In the genomic region with DNA sequence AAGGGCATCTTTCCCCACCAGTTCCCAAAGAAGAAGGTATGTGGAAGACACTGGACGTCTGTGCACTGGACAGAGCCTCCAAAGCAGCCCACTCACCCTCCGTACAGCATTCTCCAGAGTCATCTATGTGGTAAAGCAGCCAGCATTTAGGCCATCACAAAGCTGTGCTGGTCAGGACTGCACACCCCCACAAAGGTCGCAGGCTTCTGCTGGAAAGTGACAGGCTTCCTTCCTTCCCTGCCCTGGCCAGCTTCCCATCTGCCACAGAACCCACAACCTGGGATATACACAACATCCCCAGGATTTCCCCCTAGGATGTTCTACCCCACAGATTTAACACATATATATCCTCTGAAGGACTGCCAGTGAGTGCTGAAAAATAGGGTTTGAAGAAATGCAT, we compare ENCODE assay signal across 21 cellular contexts.
DNase-seq lines count a peak whose midpoint lies in the region; FAIRE-seq and TF ChIP-seq lines count a peak whose summit lies in the region.
"Had no signal": no experiment of that assay in that cellular context is flagged by ENCODE, and none has a peak within 500 bp of the region (broad histone marks: within the 10 kb centered on the region; RNA-seq: fewer than 3 reads in every experiment).

No MANE protein-coding gene starts in this region.

- H3K9me1 ChIP-seq in endothelial cell of umbilical vein (replicated peaks; ENCODE audit: control insufficient read depth, extremely low read depth, insufficient read depth, low read length): no peaks in the 10 kb centered on the region

- BruUV-seq in endothelial cell of umbilical vein (replicated peaks; lab: Mats Ljungman, UMichigan): no TSS peak

- H3K4me3 ChIP-seq in left ventricle myocardium inferior (no peak overlapping the region), right atrium auricular region (no peak overlapping the region), endothelial cell of umbilical vein (replicated peaks in 1 of 3; ENCODE audit: insufficient read depth in 1 of 3, low read depth in 1 of 3, low read length in 3 of 3) (no peak overlapping the region), osteoblast (ENCODE audit: insufficient read depth, low read length) (no peak overlapping the region), subcutaneous abdominal adipose tissue (ENCODE audit: low read depth in 1 of 5, low read length in 5 of 5) (no peak overlapping the region)
- no peak overlapping the region for H3K4me3 ChIP-seq in effector memory CD4-positive, alpha-beta T cell (ENCODE audit: insufficient read depth, low read depth, low read length, poor library complexity, severe bottlenecking)
- H3K4me3 ChIP-seq: BLaER1, SJSA1 had no signal

- peak overlapping the region; percentile 59 for H3K27ac ChIP-seq in left ventricle myocardium inferior (replicated peaks)
- H3K27ac ChIP-seq in right atrium auricular region: no peak overlapping the region
- no peak overlapping the region for H3K27ac ChIP-seq in endothelial cell of umbilical vein (ENCODE audit: insufficient read depth, low read depth, low read length)
- no peak overlapping the region for H3K27ac ChIP-seq in osteoblast (ENCODE audit: low read depth, low read length)
- H3K27ac ChIP-seq in subcutaneous abdominal adipose tissue (ENCODE audit: low read depth, low read length): peak overlapping the region; percentile 71
- H3K27ac ChIP-seq in effector memory CD4-positive, alpha-beta T cell (ENCODE audit: insufficient read depth, low read length, poor library complexity, severe bottlenecking): no peak overlapping the region
- H3K27ac ChIP-seq: BLaER1, SJSA1 had no signal

- H3K27me3 ChIP-seq in left ventricle myocardium inferior (ENCODE audit: low read depth) (no peaks in the 10 kb centered on the region), right atrium auricular region (no peaks in the 10 kb centered on the region), endothelial cell of umbilical vein (ENCODE audit: control insufficient read depth in 2 of 2, insufficient read depth in 2 of 2, low read length in 2 of 2) (no peaks in the 10 kb centered on the region), osteoblast (ENCODE audit: insufficient read depth, low read length) (no peaks in the 10 kb centered on the region), subcutaneous abdominal adipose tissue (ENCODE audit: control insufficient read depth in 5 of 5, insufficient read depth in 4 of 5, low read length in 5 of 5) (no peaks in the 10 kb centered on the region)
- H3K27me3 ChIP-seq in effector memory CD4-positive, alpha-beta T cell (replicated peaks; ENCODE audit: control insufficient read depth, insufficient read depth, low read length, poor library complexity, severe bottlenecking): no peaks in the 10 kb centered on the region
- H3K27me3 ChIP-seq: BLaER1, SJSA1 had no signal

- peak; percentile 23 for DNase-seq in left ventricle myocardium inferior
- no peak for DNase-seq in right atrium auricular region (ENCODE audit: low spot score)
- DNase-seq in endothelial cell of umbilical vein (ENCODE audit: low read depth, low spot score): peak; percentile 50
- DNase-seq in osteoblast (ENCODE audit: insufficient read length, low spot score, missing footprints): no peak
- no peak for DNase-seq in NCI-H2227 treated with DMSO at 0.1 percent for 48 hours (lab: John Stamatoyannopoulos, UW)
- no peak for DNase-seq in AG08395 (ENCODE audit: low spot score)
- DNase-seq in effector memory CD4-positive, alpha-beta T cell: no peak
- DNase-seq: 8988T; CD4-positive, CD25-positive, alpha-beta regulatory T cell; KBM-7; MV-4-11; NCI-H1105; NCI-H1436 treated with DMSO at 0.1 percent for 48 hours; NCI-H187 treated with DMSO at 0.1 percent for 48 hours; NCI-H2171 treated with DMSO at 0.1 percent for 48 hours; NCI-H524 treated with DMSO at 0.1 percent for 48 hours; NCI-H774 had no signal

- H3K9me3 ChIP-seq in left ventricle myocardium inferior (replicated peaks) (no peaks in the 10 kb centered on the region), right atrium auricular region (no peaks in the 10 kb centered on the region), endothelial cell of umbilical vein (replicated peaks; ENCODE audit: control insufficient read depth, insufficient read depth, low read length) (no peaks in the 10 kb centered on the region), osteoblast (ENCODE audit: low read depth, low read length) (no peaks in the 10 kb centered on the region), subcutaneous abdominal adipose tissue (ENCODE audit: control insufficient read depth in 5 of 5, low read length in 5 of 5) (no peaks in the 10 kb centered on the region)
- H3K9me3 ChIP-seq in effector memory CD4-positive, alpha-beta T cell (ENCODE audit: control insufficient read depth, low read length): no peaks in the 10 kb centered on the region

- no peaks in the 10 kb centered on the region for H3K36me3 ChIP-seq in left ventricle myocardium inferior
- H3K36me3 ChIP-seq in right atrium auricular region: no peaks in the 10 kb centered on the region
- H3K36me3 ChIP-seq in endothelial cell of umbilical vein (ENCODE audit: control insufficient read depth in 2 of 2, extremely low read depth in 1 of 2, insufficient read depth in 2 of 2, low read length in 2 of 2): no peaks in the 10 kb centered on the region
- no peaks in the 10 kb centered on the region for H3K36me3 ChIP-seq in osteoblast (ENCODE audit: insufficient read depth, low read length)
- H3K36me3 ChIP-seq in subcutaneous abdominal adipose tissue (ENCODE audit: control insufficient read depth in 5 of 5, insufficient read depth in 5 of 5, low read length in 5 of 5): no peaks in the 10 kb centered on the region
- H3K36me3 ChIP-seq in effector memory CD4-positive, alpha-beta T cell (ENCODE audit: control insufficient read depth, insufficient read depth, low read length): no peaks in the 10 kb centered on the region
- H3K36me3 ChIP-seq: BLaER1, SJSA1 had no signal

- H3K4me1 ChIP-seq in left ventricle myocardium inferior (peaks cover 17% of the 10 kb centered on the region), right atrium auricular region (no peaks in the 10 kb centered on the region), endothelial cell of umbilical vein (ENCODE audit: control insufficient read depth, extremely low read depth, insufficient read depth, low read length) (peaks cover 12% of the 10 kb centered on the region), osteoblast (ENCODE audit: insufficient read depth, low read length) (peaks cover 18% of the 10 kb centered on the region), subcutaneous abdominal adipose tissue (ENCODE audit: control insufficient read depth in 5 of 5, insufficient read depth in 5 of 5, low read length in 5 of 5) (peaks cover 0 to 25% (median 2%) of the 10 kb centered on the region in 5 donors)
- no peaks in the 10 kb centered on the region for H3K4me1 ChIP-seq in effector memory CD4-positive, alpha-beta T cell (ENCODE audit: control insufficient read depth, insufficient read depth, low read length, poor library complexity, severe bottlenecking)
- H3K4me1 ChIP-seq: BLaER1 had no signal

- no peak for TF ChIP-seq CTCF in left ventricle myocardium inferior (IDR thresholded peaks at IDR 0.05; ENCODE audit: borderline replicate concordance)
- TF ChIP-seq CTCF in right atrium auricular region (IDR thresholded peaks at IDR 0.05): no peak
- no peak for TF ChIP-seq CTCF in endothelial cell of umbilical vein (IDR thresholded peaks at IDR 0.05; ENCODE audit: extremely low read depth in 1 of 2, insufficient read depth in 1 of 2, low read depth in 1 of 2, low read length in 2 of 2)
- TF ChIP-seq CTCF in osteoblast (IDR thresholded peaks at IDR 0.05; ENCODE audit: extremely low read depth, low read depth, low read length): no peak

- dilution Hi-C loops in endothelial cell of umbilical vein (cut with MboI; ENCODE audit: extremely low pct_ligation_motif_present, low sequenced_read_pairs): no loop called here

- CTCF ChIA-PET in endothelial cell of umbilical vein (lab: Charles Lee): interaction anchor here (0.7 to 1.4 kb wide), 6 partner anchors 9 to 68 kb away, joined by 3 to 4 read pairs (median 3); no protein-coding TSS in a partner anchor

- H3K9ac ChIP-seq in endothelial cell of umbilical vein (replicated peaks; ENCODE audit: extremely low read depth, insufficient read depth, low read length): no peak overlapping the region
- no peak overlapping the region for H3K9ac ChIP-seq in subcutaneous abdominal adipose tissue (ENCODE audit: low read length in 5 of 5)
- H3K9ac ChIP-seq: BLaER1 had no signal

- TF ChIP-seq POLR2A in endothelial cell of umbilical vein (IDR thresholded peaks at IDR 0.05; ENCODE audit: low read depth, low read length): no peak

- no peaks in the 10 kb centered on the region for H4K20me1 ChIP-seq in endothelial cell of umbilical vein (replicated peaks; ENCODE audit: control insufficient read depth, extremely low read depth, insufficient read depth, low read length)
- H4K20me1 ChIP-seq in osteoblast (ENCODE audit: insufficient read depth, low read length): no peaks in the 10 kb centered on the region
- H4K20me1 ChIP-seq: BLaER1 had no signal

- no peaks in the 10 kb centered on the region for H3K79me2 ChIP-seq in endothelial cell of umbilical vein (ENCODE audit: control insufficient read depth, insufficient read depth, low read length)
- no peaks in the 10 kb centered on the region for H3K79me2 ChIP-seq in osteoblast (ENCODE audit: insufficient read depth, low read length)

- no peak overlapping the region for H2AFZ ChIP-seq in endothelial cell of umbilical vein (ENCODE audit: low read depth, low read length)
- H2AFZ ChIP-seq in osteoblast (ENCODE audit: low read length): peak overlapping the region; percentile 17

- intact Hi-C loops in left ventricle myocardium inferior (cut with micrococcal nuclease): no loop called here
- intact Hi-C loops in endothelial cell of umbilical vein (cut with micrococcal nuclease): loop anchor here (1.0 kb wide), 1 partner anchor 59 kb away; no protein-coding TSS in a partner anchor

- POLR2A ChIA-PET in endothelial cell of umbilical vein (lab: Charles Lee): no interaction called here

- H3K4me2 ChIP-seq in endothelial cell of umbilical vein (ENCODE audit: insufficient read depth, low read length): no peak overlapping the region
- no peak overlapping the region for H3K4me2 ChIP-seq in osteoblast (ENCODE audit: insufficient read depth, low read length)
- H3K4me2 ChIP-seq: BLaER1 had no signal

- no peak for FAIRE-seq in endothelial cell of umbilical vein (lab: Jason Lieb, UNC)
- FAIRE-seq: RCC 7860 had no signal

TF ChIP-seq in endothelial cell of umbilical vein, 7 proteins besides CTCF, POLR2A, EP300 and RAD21 (continues in another document):
- TF ChIP-seq MYC (IDR thresholded peaks at IDR 0.05; ENCODE audit: low read depth, low read length) (no peak), GATA2 (IDR thresholded peaks at IDR 0.05; ENCODE audit: insufficient read depth, insufficient read length, low read depth, low read length) (peak; percentile 42), JUN (IDR thresholded peaks at IDR 0.05; ENCODE audit: borderline replicate concordance, insufficient read depth, insufficient read length, low read depth) (no peak), EZH2 (IDR thresholded peaks at IDR 0.05; ENCODE audit: borderline replicate concordance, low read depth, low read length, severe bottlenecking) (no peak)
- TF ChIP-seq, protein P1, sequence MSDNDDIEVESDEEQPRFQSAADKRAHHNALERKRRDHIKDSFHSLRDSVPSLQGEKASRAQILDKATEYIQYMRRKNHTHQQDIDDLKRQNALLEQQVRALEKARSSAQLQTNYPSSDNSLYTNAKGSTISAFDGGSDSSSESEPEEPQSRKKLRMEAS (IDR thresholded peaks at IDR 0.05; ENCODE audit: insufficient read depth, insufficient read length): no peak

Comparison
In these comparisons a context has a peak if more than half of its experiments do, and no peak if none do; other contexts are left out.
1. DNase-seq: peak in left ventricle myocardium inferior (single experiment) and endothelial cell of umbilical vein (single experiment); none in right atrium auricular region (single experiment), osteoblast (single experiment), NCI-H2227 treated with DMSO at 0.1 percent for 48 hours (single experiment), AG08395 (single experiment) and effector memory CD4-positive, alpha-beta T cell (0 of 3).
2. H3K27ac ChIP-seq: peak in left ventricle myocardium inferior (single experiment) and subcutaneous abdominal adipose tissue (single experiment); none in right atrium auricular region (0 of 2), endothelial cell of umbilical vein (single experiment), osteoblast (single experiment) and effector memory CD4-positive, alpha-beta T cell (single experiment).